Comparison of ENCODE assay signal across 24 cellular contexts in genomic region chr10:132157101-132157500, GRCh38.
"Had no signal": no experiment of that assay in that cellular context is flagged by ENCODE, and none has a peak within 500 bp of the region (broad histone marks: within the 10 kb centered on the region; RNA-seq: fewer than 3 reads in every experiment).

No MANE protein-coding gene starts in this region.

- H3K4me3 Mint-ChIP-seq: neural crest cell; stimulated activated effector memory CD8-positive, alpha-beta T cell treated with anti-CD3 and anti-CD28 coated beads, Interleukin-12 subunit alpha, Interleukin-12 subunit beta, amount 100 ng/mL, for 72 hours had no signal

- H3K4me2 ChIP-seq: smooth muscle cell had no signal

- ATAC-seq: lower lobe of right lung; natural killer cell treated with Interleukin-12 subunit alpha and Interleukin-12 subunit beta and Interleukin-15 and Interleukin-18, amount 100 ng/mL, for 72 hours; sciatic nerve; stimulated activated effector memory CD8-positive, alpha-beta T cell treated with anti-CD3 and anti-CD28 coated beads, Interleukin-12 subunit alpha, Interleukin-12 subunit beta, amount 100 ng/mL, for 72 hours had no signal

- H3K27me3 ChIP-seq: dorsolateral prefrontal cortex, right atrium auricular region, stomach, tibial nerve, upper lobe of left lung had no signal

- H3K4me1 ChIP-seq: lower lobe of right lung had no signal

- DNase-seq: effector CD4-positive, alpha-beta T cell; hypothalamus; lower lobe of right lung; stimulated activated CD4-positive, alpha-beta T cell treated with anti-CD3 and anti-CD28 coated beads, Interleukin-2, amount 100 ng/mL, for 24 hours; stimulated activated CD4-positive, alpha-beta T cell treated with anti-CD3 and anti-CD28 coated beads, Interleukin-4, amount 100 ng/mL, for 24 hours; stimulated activated naive CD4-positive, alpha-beta T cell treated with Interleukin-2 at 50 U/mL for 16 hours; stomach; upper lobe of left lung had no signal

- H3K27me3 Mint-ChIP-seq: natural killer cell treated with Interleukin-12 subunit alpha and Interleukin-12 subunit beta and Interleukin-15 and Interleukin-18, amount 100 ng/mL, for 72 hours had no signal

- H3K9me3 ChIP-seq: lower lobe of right lung, neutrophil, prostate gland, right atrium auricular region, stomach, thoracic aorta, tibial nerve, upper lobe of left lung had no signal

- H3K9me3 Mint-ChIP-seq: natural killer cell treated with Interleukin-12 subunit alpha and Interleukin-12 subunit beta and Interleukin-15 and Interleukin-18, amount 100 ng/mL, for 72 hours; neural crest cell; stimulated activated effector memory CD8-positive, alpha-beta T cell treated with anti-CD3 and anti-CD28 coated beads, Interleukin-12 subunit alpha, Interleukin-12 subunit beta, amount 100 ng/mL, for 72 hours had no signal

- H3K36me3 ChIP-seq: lower lobe of right lung, neutrophil, prostate gland, right atrium auricular region, thoracic aorta, upper lobe of left lung had no signal

- H3K27ac ChIP-seq: lower lobe of right lung, neutrophil, parathyroid adenoma, prostate gland, right atrium auricular region, stomach, thoracic aorta, tibial nerve, upper lobe of left lung had no signal

- FAIRE-seq: colon, frontal cortex, keratinocyte, urothelium cell line had no signal

- H3K4me3 ChIP-seq: dorsolateral prefrontal cortex, lower lobe of right lung, prostate gland, right atrium auricular region, smooth muscle cell, stomach, thoracic aorta, tibial nerve, upper lobe of left lung had no signal
